Comparison of ENCODE assay signal across 9 cellular contexts in the genomic region with DNA sequence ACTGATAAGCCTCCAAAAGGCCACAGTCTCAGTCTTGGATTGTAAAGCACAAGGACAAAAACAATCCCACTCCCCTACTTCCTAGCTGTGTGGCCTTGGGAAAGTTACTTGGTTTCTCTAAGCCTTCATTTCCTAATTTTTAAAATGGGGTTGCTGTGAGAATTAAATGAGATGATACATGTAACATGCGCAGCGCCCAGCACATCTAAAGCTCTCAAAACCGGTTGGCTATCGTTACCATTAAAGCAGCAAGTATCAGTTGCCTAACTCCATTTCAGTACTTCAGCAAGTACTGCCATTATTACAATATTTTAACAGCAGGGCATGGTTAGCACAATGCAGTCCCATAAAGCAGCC. TPM values are rescaled to one million over a fixed set of nuclear protein-coding genes. Genes with fewer than 3 reads are reported as not detected.
A peak's percentile ranks its signal among the peaks of the same experiment; 100 is the strongest.
DNase-seq lines count a peak whose midpoint lies in the region; ATAC-seq and TF ChIP-seq lines count a peak whose summit lies in the region.
"Had no signal": no experiment of that assay in that cellular context is flagged by ENCODE, and none has a peak within 500 bp of the region (broad histone marks: within the 10 kb centered on the region; RNA-seq: fewer than 3 reads in every experiment).

No MANE protein-coding gene starts in this region.

- no peak overlapping the region for H2BK120ac ChIP-seq in H9 (ENCODE audit: low read depth, low read length, poor library complexity, severe bottlenecking)

- H3K27me3 ChIP-seq in H9 (ENCODE audit: insufficient read depth, low read length) = peaks cover 24% of the 10 kb centered on the region; the same call in 1 of the 2 replicates
- peaks cover 34 to 54% (median 42%) of the 10 kb centered on the region in 3 donors for H3K27me3 ChIP-seq in skeletal muscle tissue (ENCODE audit: control insufficient read depth in 3 of 3, insufficient read depth in 3 of 3, low read length in 3 of 3)
- H3K27me3 ChIP-seq in MG63 = peaks cover 5% of the 10 kb centered on the region; the same call in 1 of the 2 replicates

- peak overlapping the region; percentile 42 to 46 for H3K4me3 ChIP-seq in foreskin fibroblast (ENCODE audit: low read depth in 1 of 2, low read length in 2 of 2)
- H3K4me3 ChIP-seq in skeletal muscle tissue (ENCODE audit: low read length in 3 of 3) = peak overlapping the region in 2 of 3 donors; percentile 40 to 58
- H3K4me3 ChIP-seq in MG63 = no peak overlapping the region

- no peak overlapping the region for H2AK5ac ChIP-seq in H9 (ENCODE audit: insufficient read length, low read length)

- ATAC-seq in WTC11 (no peak), HG02763 (IDR thresholded peaks at IDR 0.05; ENCODE audit: unreplicated experiment) (no peak)

- no peak for TF ChIP-seq CTCF in H9 (conservative IDR thresholded peaks at IDR 0.05)
- TF ChIP-seq CTCF in WTC11 (IDR thresholded peaks at IDR 0.05) = no peak
- no peak for TF ChIP-seq CTCF in foreskin fibroblast (IDR thresholded peaks at IDR 0.05; ENCODE audit: low read depth, low read length)

- H4K20me1 ChIP-seq in H9 (ENCODE audit: control insufficient read depth, insufficient read depth, insufficient read length) = no peaks in the 10 kb centered on the region

- H3K4me1 ChIP-seq in H9 (ENCODE audit: insufficient read depth, low read length) = peaks cover 9% of the 10 kb centered on the region
- peaks cover 5 to 12% (median 10%) of the 10 kb centered on the region in 3 donors for H3K4me1 ChIP-seq in skeletal muscle tissue (ENCODE audit: control insufficient read depth in 3 of 3, insufficient read depth in 3 of 3, low read length in 3 of 3)

- H3K4me1 Mint-ChIP-seq in H9 (peaks cover 27 to 42% of the 10 kb centered on the region in 2 experiments), WTC11 (peaks cover 31% of the 10 kb centered on the region)

- DNase-seq in H9 (no peak), WTC11 (ENCODE audit: low spot score) (no peak), foreskin fibroblast (no peak), NCI-H446 treated with DMSO at 0.1 percent for 48 hours (lab: John Stamatoyannopoulos, UW) (no peak), MG63 (no peak)
- DNase-seq: NCI-H1048; stimulated activated naive CD4-positive, alpha-beta T cell treated with Interleukin-2 at 50 U/mL for 16 hours had no signal

- no peak overlapping the region for H3K56ac ChIP-seq in H9 (ENCODE audit: insufficient read length, low read depth, low read length)

- H3K9me3 ChIP-seq in H9 (ENCODE audit: control insufficient read depth, low read depth, low read length) (no peaks in the 10 kb centered on the region), skeletal muscle tissue (ENCODE audit: control insufficient read depth in 3 of 3, low read length in 3 of 3) (no peaks in the 10 kb centered on the region), MG63 (no peaks in the 10 kb centered on the region)

- H3K9me3 Mint-ChIP-seq in H9 = no peaks in the 10 kb centered on the region
- H3K9me3 Mint-ChIP-seq in WTC11 = no peaks in the 10 kb centered on the region

- H4K91ac ChIP-seq in H9 (ENCODE audit: insufficient read length, low read depth, low read length) = no peak overlapping the region

- H2BK5ac ChIP-seq in H9 (ENCODE audit: insufficient read length, low read length) = no peak overlapping the region

- peak overlapping the region; percentile 92 for H3K4me2 ChIP-seq in H9 (ENCODE audit: insufficient read depth, insufficient read length, low read length)

- H3K79me1 ChIP-seq in H9 (ENCODE audit: insufficient read depth, low read depth, low read length, poor library complexity, severe bottlenecking) = no peaks in the 10 kb centered on the region

- no peak overlapping the region for H2BK20ac ChIP-seq in H9 (ENCODE audit: low read depth, low read length, poor library complexity, severe bottlenecking)

- WGBS in H9 (ENCODE audit: extremely low coverage, insufficient read length, low lambda C conversion rate) = no CpG with 5 or more reads among the region's 4 CpGs

- H3K4me3 Mint-ChIP-seq in H9 = peak overlapping the region; percentile 78 to 97
- H3K4me3 Mint-ChIP-seq in WTC11 = peak overlapping the region; percentile 93

- POLR2A ChIA-PET in WTC11 (lab: Charles Lee) = interaction anchor here (0.5 kb wide), 1 partner anchor 273 kb away, joined by 3 read pairs; no protein-coding TSS in a partner anchor

- H3K27ac ChIP-seq in H9 (ENCODE audit: insufficient read length, low read depth, low read length) (no peak overlapping the region), skeletal muscle tissue (ENCODE audit: low read depth, low read length) (no peak overlapping the region)

- no peak overlapping the region for H3K14ac ChIP-seq in H9 (ENCODE audit: insufficient read depth, low read length)

- H3K27ac Mint-ChIP-seq in H9 = no peak overlapping the region
- H3K27ac Mint-ChIP-seq in WTC11 = no peak overlapping the region

- H3K9ac ChIP-seq in H9 (ENCODE audit: extremely low read depth, insufficient read length, low read length) (no peak overlapping the region), skeletal muscle tissue (ENCODE audit: low read depth in 1 of 3, low read length in 3 of 3) (no peak overlapping the region)

- H3K18ac ChIP-seq in H9 (ENCODE audit: insufficient read length, low read depth, low read length) = no peak overlapping the region

- H2AFZ ChIP-seq in H9 (ENCODE audit: low read length) = no peak overlapping the region

- no peak overlapping the region for H3K4ac ChIP-seq in H9 (ENCODE audit: low read depth, low read length)

- H3K36me3 Mint-ChIP-seq in H9 (ENCODE audit: insufficient read depth in 1 of 3, low read depth in 3 of 3) (peaks cover 0 to 1% (median 0%) of the 10 kb centered on the region in 3 experiments; a peak in 1 of 7 replicates), WTC11 (no peaks in the 10 kb centered on the region)

- no peak overlapping the region for H2BK12ac ChIP-seq in H9 (ENCODE audit: insufficient read length, low read depth, low read length)

- no peak overlapping the region for H4K5ac ChIP-seq in H9 (ENCODE audit: insufficient read length, low read depth, low read length)

- H3K23ac ChIP-seq in H9 (ENCODE audit: insufficient read length, low read depth, low read length) = no peak overlapping the region

- H2BK15ac ChIP-seq in H9 (ENCODE audit: low read depth, low read length) = no peak overlapping the region

- CTCF ChIA-PET in WTC11 (lab: Charles Lee) = interaction anchor here (0.6 to 3.8 kb wide), 6 partner anchors 9 to 308 kb away, joined by 3 to 16 read pairs (median 4); no protein-coding TSS in a partner anchor

- H4K8ac ChIP-seq in H9 (replicated peaks; ENCODE audit: insufficient read length, low read depth, low read length) = no peak overlapping the region

- H3K27me3 Mint-ChIP-seq in H9 (ENCODE audit: low read depth) = peaks cover 66% of the 10 kb centered on the region
- peaks cover 55% of the 10 kb centered on the region for H3K27me3 Mint-ChIP-seq in WTC11 (ENCODE audit: low read depth)

- H3T11ph ChIP-seq in H9 (ENCODE audit: low read length) = no peak overlapping the region

- H3K23me2 ChIP-seq in H9 (ENCODE audit: insufficient read length, low read depth, low read length, poor library complexity, severe bottlenecking) = peaks cover 25% of the 10 kb centered on the region

- H3K79me2 ChIP-seq in H9 (ENCODE audit: insufficient read depth, low read length) = no peaks in the 10 kb centered on the region

- H3K36me3 ChIP-seq in skeletal muscle tissue (ENCODE audit: control insufficient read depth in 3 of 3, insufficient read depth in 3 of 3, low read length in 3 of 3) = no peaks in the 10 kb centered on the region
- no peaks in the 10 kb centered on the region for H3K36me3 ChIP-seq in MG63

TF ChIP-seq in WTC11, 78 proteins besides CTCF, POLR2A, EP300 and RAD21 (continues in another document):
- TF ChIP-seq PRRX2 (CRISPR knock-in tag; IDR thresholded peaks at IDR 0.05) = no peak
- TF ChIP-seq NFATC4 (CRISPR knock-in tag; IDR thresholded peaks at IDR 0.05) = no peak
- TF ChIP-seq, protein P1, sequence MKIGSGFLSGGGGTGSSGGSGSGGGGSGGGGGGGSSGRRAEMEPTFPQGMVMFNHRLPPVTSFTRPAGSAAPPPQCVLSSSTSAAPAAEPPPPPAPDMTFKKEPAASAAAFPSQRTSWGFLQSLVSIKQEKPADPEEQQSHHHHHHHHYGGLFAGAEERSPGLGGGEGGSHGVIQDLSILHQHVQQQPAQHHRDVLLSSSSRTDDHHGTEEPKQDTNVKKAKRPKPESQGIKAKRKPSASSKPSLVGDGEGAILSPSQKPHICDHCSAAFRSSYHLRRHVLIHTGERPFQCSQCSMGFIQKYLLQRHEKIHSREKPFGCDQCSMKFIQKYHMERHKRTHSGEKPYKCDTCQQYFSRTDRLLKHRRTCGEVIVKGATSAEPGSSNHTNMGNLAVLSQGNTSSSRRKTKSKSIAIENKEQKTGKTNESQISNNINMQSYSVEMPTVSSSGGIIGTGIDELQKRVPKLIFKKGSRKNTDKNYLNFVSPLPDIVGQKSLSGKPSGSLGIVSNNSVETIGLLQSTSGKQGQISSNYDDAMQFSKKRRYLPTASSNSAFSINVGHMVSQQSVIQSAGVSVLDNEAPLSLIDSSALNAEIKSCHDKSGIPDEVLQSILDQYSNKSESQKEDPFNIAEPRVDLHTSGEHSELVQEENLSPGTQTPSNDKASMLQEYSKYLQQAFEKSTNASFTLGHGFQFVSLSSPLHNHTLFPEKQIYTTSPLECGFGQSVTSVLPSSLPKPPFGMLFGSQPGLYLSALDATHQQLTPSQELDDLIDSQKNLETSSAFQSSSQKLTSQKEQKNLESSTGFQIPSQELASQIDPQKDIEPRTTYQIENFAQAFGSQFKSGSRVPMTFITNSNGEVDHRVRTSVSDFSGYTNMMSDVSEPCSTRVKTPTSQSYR (CRISPR knock-in tag; IDR thresholded peaks at IDR 0.05) = no peak
- TF ChIP-seq GABPB1 (CRISPR knock-in tag; IDR thresholded peaks at IDR 0.05) = no peak
- TF ChIP-seq TEAD1 (CRISPR knock-in tag; IDR thresholded peaks at IDR 0.05) = no peak

RNA-seq across cellular contexts. Expression of a gene that starts 1.9 kb away (rescaled TPM):
- total RNA-seq in H9 (2021) = 1.8 and 2.3 TPM in 2 replicates
- total RNA-seq in WTC11 (2021) = 2.6 to 2.9 TPM (median 2.7 TPM) in 3 replicates
- total RNA-seq in skeletal muscle tissue = 13.6 TPM
- total RNA-seq in MG63 (2014; rRNA removed; shearing (Covaris generic); ENCODE audit: low replicate concordance) = 0.79 and 1.5 TPM in 2 replicates
